ENCODE assay signal across 1 cellular context in genomic region chr6:43702522-43703440, GRCh38.
TF ChIP-seq lines count a peak whose summit lies in the region.

No MANE protein-coding gene starts in this region.

TF ChIP-seq in HEK293, 187 proteins besides CTCF, POLR2A, EP300 and RAD21 (continued from another document and continues in another):
- peak; percentile 62 for TF ChIP-seq PRDM4 (tag by site-specific recombination; IDR thresholded peaks at IDR 0.05)
- TF ChIP-seq ZNF48 (tag by site-specific recombination; IDR thresholded peaks at IDR 0.05), result no peak
- no peak for TF ChIP-seq ZNF214 (tag by site-specific recombination; IDR thresholded peaks at IDR 0.05; ENCODE audit: borderline replicate concordance)
- peak; percentile 61; the same call in 1 of the 2 replicates for TF ChIP-seq TSHZ1 (tag by site-specific recombination; IDR thresholded peaks at IDR 0.05; ENCODE audit: borderline replicate concordance)
- peak; percentile 96 for TF ChIP-seq ZNF692 (tag by site-specific recombination; IDR thresholded peaks at IDR 0.05)
- peak; percentile 83 for TF ChIP-seq ZNF423 (tag by site-specific recombination; IDR thresholded peaks at IDR 0.05)
- peak; percentile 95 for TF ChIP-seq KLF16 (tag by site-specific recombination; IDR thresholded peaks at IDR 0.05)
- TF ChIP-seq PRDM2 (tag by site-specific recombination; IDR thresholded peaks at IDR 0.05; ENCODE audit: borderline replicate concordance), result no peak; the same call in 1 of the 2 replicates
- TF ChIP-seq ZNF19 (tag by site-specific recombination; IDR thresholded peaks at IDR 0.05; ENCODE audit: low read depth), result no peak
- peak; percentile 69 for TF ChIP-seq ZNF18 (tag by site-specific recombination; IDR thresholded peaks at IDR 0.05)
- TF ChIP-seq REST (tag by site-specific recombination; IDR thresholded peaks at IDR 0.05), result peak; percentile 75; the same call in 1 of the 2 replicates
- TF ChIP-seq PBX3 (CRISPR knock-in tag; IDR thresholded peaks at IDR 0.05), result no peak
- no peak for TF ChIP-seq HOXD13 (CRISPR knock-in tag; IDR thresholded peaks at IDR 0.05; ENCODE audit: borderline replicate concordance)
- no peak for TF ChIP-seq AEBP2 (tag by site-specific recombination; IDR thresholded peaks at IDR 0.05; ENCODE audit: borderline replicate concordance)
- TF ChIP-seq ZNF76 (tag by site-specific recombination; IDR thresholded peaks at IDR 0.05; ENCODE audit: borderline replicate concordance, low read depth), result peak; percentile 26; the same call in 1 of the 2 replicates
- TF ChIP-seq ZNF561 (tag by site-specific recombination; IDR thresholded peaks at IDR 0.05; ENCODE audit: borderline replicate concordance), result peak; percentile 34; the same call in 1 of the 2 replicates
- peak; percentile 100 for TF ChIP-seq ZNF449 (tag by site-specific recombination; IDR thresholded peaks at IDR 0.05)
- TF ChIP-seq ZNF248 (tag by site-specific recombination; IDR thresholded peaks at IDR 0.05), result no peak
- TF ChIP-seq TRIM28 (IDR thresholded peaks at IDR 0.05; ENCODE audit: borderline replicate concordance, low read length), result no peak
- TF ChIP-seq ZNF391 (tag by site-specific recombination; IDR thresholded peaks at IDR 0.05; ENCODE audit: borderline replicate concordance, low read depth), result peak; percentile 97; the same call in 1 of the 2 replicates
- no peak for TF ChIP-seq ZNF223 (tag by site-specific recombination; IDR thresholded peaks at IDR 0.05)
- TF ChIP-seq ZSCAN23 (tag by site-specific recombination; IDR thresholded peaks at IDR 0.05), result peak; percentile 95
- TF ChIP-seq ZBTB8A (tag by site-specific recombination; IDR thresholded peaks at IDR 0.05), result peak; percentile 66; the same call in 1 of the 2 replicates
